1 cellular context compared by ENCODE assay signal in the genomic region with DNA sequence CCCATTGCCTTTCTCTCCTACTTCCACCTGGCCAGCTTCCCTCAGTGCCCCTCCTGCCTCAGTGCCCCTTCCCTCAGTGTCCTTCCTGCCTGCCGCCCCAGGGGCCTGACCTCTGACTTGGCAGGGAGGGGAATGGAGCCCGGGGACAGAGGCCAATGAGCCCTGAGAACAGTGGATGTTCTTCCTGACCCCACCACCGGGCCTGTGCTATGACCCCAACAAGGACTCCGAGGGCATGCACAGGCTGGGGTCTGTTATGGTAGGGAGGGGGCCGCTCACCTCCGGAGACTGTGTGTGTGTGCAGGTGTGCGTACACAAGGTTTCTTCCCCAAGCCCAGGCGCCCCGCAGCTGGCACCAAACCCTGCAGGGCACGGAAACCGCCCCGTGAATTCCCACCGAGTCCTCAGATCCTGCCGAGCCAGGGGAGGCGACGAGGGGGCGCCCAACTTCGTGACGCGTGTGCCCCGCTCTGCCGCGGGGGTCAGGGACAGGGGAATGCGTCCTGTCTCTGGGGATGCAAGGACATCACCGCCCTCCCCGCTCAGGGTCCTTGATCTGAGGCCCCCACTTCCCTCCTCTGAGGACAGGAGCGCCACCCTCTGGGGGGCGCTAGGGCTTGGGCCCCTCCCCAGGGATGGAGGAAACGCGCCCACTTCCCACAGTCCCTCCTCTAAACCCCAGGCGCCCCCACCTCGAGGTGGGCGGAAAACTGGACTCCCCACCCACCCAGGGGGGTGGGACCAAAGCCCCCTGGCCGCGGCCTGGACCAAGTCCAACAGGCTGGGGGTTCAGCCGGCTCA.
TF ChIP-seq lines count a peak whose summit lies in the region.

No MANE protein-coding gene starts in this region.

TF ChIP-seq in IMR-90, 13 proteins besides CTCF, POLR2A, EP300 and RAD21 (continued from another document):
- TF ChIP-seq, protein P1, sequence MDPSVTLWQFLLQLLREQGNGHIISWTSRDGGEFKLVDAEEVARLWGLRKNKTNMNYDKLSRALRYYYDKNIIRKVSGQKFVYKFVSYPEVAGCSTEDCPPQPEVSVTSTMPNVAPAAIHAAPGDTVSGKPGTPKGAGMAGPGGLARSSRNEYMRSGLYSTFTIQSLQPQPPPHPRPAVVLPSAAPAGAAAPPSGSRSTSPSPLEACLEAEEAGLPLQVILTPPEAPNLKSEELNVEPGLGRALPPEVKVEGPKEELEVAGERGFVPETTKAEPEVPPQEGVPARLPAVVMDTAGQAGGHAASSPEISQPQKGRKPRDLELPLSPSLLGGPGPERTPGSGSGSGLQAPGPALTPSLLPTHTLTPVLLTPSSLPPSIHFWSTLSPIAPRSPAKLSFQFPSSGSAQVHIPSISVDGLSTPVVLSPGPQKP (IDR thresholded peaks at IDR 0.05; ENCODE audit: borderline replicate concordance, low read depth, low read length) = no peak
- TF ChIP-seq NFE2L2 (IDR thresholded peaks at IDR 0.05; ENCODE audit: low read depth, low read length) (no peak), MAFK (IDR thresholded peaks at IDR 0.05; ENCODE audit: low read depth, low read length) (no peak), BHLHE40 (IDR thresholded peaks at IDR 0.05; ENCODE audit: low read depth, low read length) (no peak), MAZ (IDR thresholded peaks at IDR 0.05; ENCODE audit: borderline replicate concordance, low read depth, low read length) (no peak), SMC3 (IDR thresholded peaks at IDR 0.05; ENCODE audit: low read depth, low read length) (no peak), RFX5 (IDR thresholded peaks at IDR 0.05; ENCODE audit: low read depth, low read length) (no peak)
- TF ChIP-seq, protein P2, sequence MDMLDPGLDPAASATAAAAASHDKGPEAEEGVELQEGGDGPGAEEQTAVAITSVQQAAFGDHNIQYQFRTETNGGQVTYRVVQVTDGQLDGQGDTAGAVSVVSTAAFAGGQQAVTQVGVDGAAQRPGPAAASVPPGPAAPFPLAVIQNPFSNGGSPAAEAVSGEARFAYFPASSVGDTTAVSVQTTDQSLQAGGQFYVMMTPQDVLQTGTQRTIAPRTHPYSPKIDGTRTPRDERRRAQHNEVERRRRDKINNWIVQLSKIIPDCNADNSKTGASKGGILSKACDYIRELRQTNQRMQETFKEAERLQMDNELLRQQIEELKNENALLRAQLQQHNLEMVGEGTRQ (IDR thresholded peaks at IDR 0.05; ENCODE audit: low read depth, low read length) = no peak
